ENCODE assay signal across 1 cellular context in the genomic region with DNA sequence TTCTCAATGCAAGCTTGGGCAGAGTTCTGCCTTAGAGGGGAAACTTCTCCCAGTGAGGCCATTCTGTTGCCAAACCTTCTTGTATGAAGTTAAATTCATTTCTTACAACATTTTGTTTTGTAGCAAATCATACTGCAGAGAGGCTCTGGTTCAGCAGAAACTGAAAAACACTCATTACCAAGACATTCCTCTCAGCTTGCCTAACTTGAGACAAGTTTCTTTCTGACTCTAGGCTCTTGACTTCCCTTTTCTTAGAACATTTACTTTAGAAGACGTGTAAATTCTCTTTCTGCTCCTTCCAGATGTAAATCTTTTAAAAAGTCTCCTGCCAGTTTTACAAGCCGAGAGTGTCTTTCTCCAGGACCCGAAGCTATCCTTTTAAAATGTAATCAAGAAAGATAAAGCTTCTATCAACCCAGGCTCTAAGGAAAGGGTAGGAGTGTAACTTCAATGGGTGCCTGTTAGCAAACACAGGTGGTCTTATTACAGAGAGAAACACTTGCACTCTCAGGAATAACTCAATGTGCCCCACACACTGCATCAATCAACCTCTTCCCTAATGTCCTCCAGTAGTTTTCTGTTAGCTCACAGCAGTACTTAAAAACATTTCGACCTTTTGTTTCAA.
TF ChIP-seq lines count a peak whose summit lies in the region.

No MANE protein-coding gene starts in this region.

TF ChIP-seq in GM23338, 12 proteins besides CTCF, POLR2A, EP300 and RAD21 (continued from another document):
- TF ChIP-seq, protein P1, sequence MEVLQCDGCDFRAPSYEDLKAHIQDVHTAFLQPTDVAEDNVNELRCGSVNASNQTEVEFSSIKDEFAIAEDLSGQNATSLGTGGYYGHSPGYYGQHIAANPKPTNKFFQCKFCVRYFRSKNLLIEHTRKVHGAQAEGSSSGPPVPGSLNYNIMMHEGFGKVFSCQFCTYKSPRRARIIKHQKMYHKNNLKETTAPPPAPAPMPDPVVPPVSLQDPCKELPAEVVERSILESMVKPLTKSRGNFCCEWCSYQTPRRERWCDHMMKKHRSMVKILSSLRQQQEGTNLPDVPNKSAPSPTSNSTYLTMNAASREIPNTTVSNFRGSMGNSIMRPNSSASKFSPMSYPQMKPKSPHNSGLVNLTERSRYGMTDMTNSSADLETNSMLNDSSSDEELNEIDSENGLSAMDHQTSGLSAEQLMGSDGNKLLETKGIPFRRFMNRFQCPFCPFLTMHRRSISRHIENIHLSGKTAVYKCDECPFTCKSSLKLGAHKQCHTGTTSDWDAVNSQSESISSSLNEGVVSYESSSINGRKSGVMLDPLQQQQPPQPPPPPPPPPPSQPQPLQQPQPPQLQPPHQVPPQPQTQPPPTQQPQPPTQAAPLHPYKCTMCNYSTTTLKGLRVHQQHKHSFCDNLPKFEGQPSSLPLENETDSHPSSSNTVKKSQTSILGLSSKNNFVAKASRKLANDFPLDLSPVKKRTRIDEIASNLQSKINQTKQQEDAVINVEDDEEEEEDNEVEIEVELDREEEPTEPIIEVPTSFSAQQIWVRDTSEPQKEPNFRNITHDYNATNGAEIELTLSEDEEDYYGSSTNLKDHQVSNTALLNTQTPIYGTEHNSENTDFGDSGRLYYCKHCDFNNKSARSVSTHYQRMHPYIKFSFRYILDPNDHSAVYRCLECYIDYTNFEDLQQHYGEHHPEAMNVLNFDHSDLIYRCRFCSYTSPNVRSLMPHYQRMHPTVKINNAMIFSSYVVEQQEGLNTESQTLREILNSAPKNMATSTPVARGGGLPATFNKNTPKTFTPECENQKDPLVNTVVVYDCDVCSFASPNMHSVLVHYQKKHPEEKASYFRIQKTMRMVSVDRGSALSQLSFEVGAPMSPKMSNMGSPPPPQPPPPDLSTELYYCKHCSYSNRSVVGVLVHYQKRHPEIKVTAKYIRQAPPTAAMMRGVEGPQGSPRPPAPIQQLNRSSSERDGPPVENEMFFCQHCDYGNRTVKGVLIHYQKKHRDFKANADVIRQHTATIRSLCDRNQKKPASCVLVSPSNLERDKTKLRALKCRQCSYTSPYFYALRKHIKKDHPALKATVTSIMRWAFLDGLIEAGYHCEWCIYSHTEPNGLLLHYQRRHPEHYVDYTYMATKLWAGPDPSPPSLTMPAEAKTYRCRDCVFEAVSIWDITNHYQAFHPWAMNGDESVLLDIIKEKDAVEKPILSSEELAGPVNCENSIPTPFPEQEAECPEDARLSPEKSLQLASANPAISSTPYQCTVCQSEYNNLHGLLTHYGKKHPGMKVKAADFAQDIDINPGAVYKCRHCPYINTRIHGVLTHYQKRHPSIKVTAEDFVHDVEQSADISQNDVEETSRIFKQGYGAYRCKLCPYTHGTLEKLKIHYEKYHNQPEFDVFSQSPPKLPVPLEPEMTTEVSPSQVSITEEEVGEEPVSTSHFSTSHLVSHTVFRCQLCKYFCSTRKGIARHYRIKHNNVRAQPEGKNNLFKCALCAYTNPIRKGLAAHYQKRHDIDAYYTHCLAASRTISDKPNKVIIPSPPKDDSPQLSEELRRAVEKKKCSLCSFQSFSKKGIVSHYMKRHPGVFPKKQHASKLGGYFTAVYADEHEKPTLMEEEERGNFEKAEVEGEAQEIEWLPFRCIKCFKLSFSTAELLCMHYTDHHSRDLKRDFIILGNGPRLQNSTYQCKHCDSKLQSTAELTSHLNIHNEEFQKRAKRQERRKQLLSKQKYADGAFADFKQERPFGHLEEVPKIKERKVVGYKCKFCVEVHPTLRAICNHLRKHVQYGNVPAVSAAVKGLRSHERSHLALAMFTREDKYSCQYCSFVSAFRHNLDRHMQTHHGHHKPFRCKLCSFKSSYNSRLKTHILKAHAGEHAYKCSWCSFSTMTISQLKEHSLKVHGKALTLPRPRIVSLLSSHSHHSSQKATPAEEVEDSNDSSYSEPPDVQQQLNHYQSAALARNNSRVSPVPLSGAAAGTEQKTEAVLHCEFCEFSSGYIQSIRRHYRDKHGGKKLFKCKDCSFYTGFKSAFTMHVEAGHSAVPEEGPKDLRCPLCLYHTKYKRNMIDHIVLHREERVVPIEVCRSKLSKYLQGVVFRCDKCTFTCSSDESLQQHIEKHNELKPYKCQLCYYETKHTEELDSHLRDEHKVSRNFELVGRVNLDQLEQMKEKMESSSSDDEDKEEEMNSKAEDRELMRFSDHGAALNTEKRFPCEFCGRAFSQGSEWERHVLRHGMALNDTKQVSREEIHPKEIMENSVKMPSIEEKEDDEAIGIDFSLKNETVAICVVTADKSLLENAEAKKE (CRISPR knock-in tag; IDR thresholded peaks at IDR 0.05), result no peak
- TF ChIP-seq POLR2AphosphoS5 (IDR thresholded peaks at IDR 0.05; ENCODE audit: low read depth), result no peak
- no peak for TF ChIP-seq EZH2 (IDR thresholded peaks at IDR 0.05; ENCODE audit: low read depth, unreplicated experiment)
- TF ChIP-seq STAT1 (IDR thresholded peaks at IDR 0.05; ENCODE audit: unreplicated experiment), result no peak
- TF ChIP-seq EZH2phosphoT487 (IDR thresholded peaks at IDR 0.05; ENCODE audit: unreplicated experiment), result no peak
- no peak for TF ChIP-seq JUNB (IDR thresholded peaks at IDR 0.05; ENCODE audit: unreplicated experiment)
TF ChIP-seq in GM23338: peak in this region for 0.
